Comparison of ENCODE assay signal across 17 cellular contexts in genomic region chr19:33132425-33132824, GRCh38. TPM values are rescaled to one million over a fixed set of nuclear protein-coding genes. Genes with fewer than 3 reads are reported as not detected.
DNase-seq lines count a peak whose midpoint lies in the region; FAIRE-seq and TF ChIP-seq lines count a peak whose summit lies in the region.
"Had no signal": no experiment of that assay in that cellular context is flagged by ENCODE, and none has a peak within 500 bp of the region (broad histone marks: within the 10 kb centered on the region; RNA-seq: fewer than 3 reads in every experiment).

No MANE protein-coding gene starts in this region.

- dilution Hi-C loops in endothelial cell of umbilical vein (cut with MboI; ENCODE audit: extremely low pct_ligation_motif_present, low sequenced_read_pairs), result no loop called here

- POLR2A ChIA-PET in endothelial cell of umbilical vein (lab: Charles Lee), result no interaction called here

- H3K27ac ChIP-seq in endothelial cell of umbilical vein (ENCODE audit: insufficient read depth, low read depth, low read length), result no peak overlapping the region
- H3K27ac ChIP-seq: psoas muscle had no signal

- CTCF ChIA-PET in endothelial cell of umbilical vein (lab: Charles Lee), result interaction anchor here (1.2 kb wide), 1 partner anchor 155 kb away, joined by 3 read pairs; no protein-coding TSS in a partner anchor

- intact Hi-C loops in endothelial cell of umbilical vein (cut with micrococcal nuclease), result no loop called here

- H3K4me1 ChIP-seq in endothelial cell of umbilical vein (ENCODE audit: control insufficient read depth, extremely low read depth, insufficient read depth, low read length), result no peaks in the 10 kb centered on the region
- H3K4me1 ChIP-seq: psoas muscle had no signal

- no peaks in the 10 kb centered on the region for H4K20me1 ChIP-seq in endothelial cell of umbilical vein (replicated peaks; ENCODE audit: control insufficient read depth, extremely low read depth, insufficient read depth, low read length)

- peaks cover 0 to 2% of the 10 kb centered on the region in 2 experiments for H3K36me3 ChIP-seq in endothelial cell of umbilical vein (ENCODE audit: control insufficient read depth in 2 of 2, extremely low read depth in 1 of 2, insufficient read depth in 2 of 2, low read length in 2 of 2)

- H3K4me2 ChIP-seq in endothelial cell of umbilical vein (ENCODE audit: insufficient read depth, low read length), result no peak overlapping the region

- TF ChIP-seq CTCF in NB4 (IDR thresholded peaks at IDR 0.05; ENCODE audit: low read depth, low read length), result peak; percentile 27
- TF ChIP-seq CTCF in endothelial cell of umbilical vein (IDR thresholded peaks at IDR 0.05; ENCODE audit: extremely low read depth in 1 of 2, insufficient read depth in 1 of 2, low read depth in 1 of 2, low read length in 2 of 2), result peak; percentile 12 to 28
- TF ChIP-seq CTCF in retinal pigment epithelial cell (conservative IDR thresholded peaks at IDR 0.05; ENCODE audit: low read depth, low read length), result peak; percentile 50

- BruUV-seq in endothelial cell of umbilical vein (replicated peaks; lab: Mats Ljungman, UMichigan), result no TSS peak

- no peaks in the 10 kb centered on the region for H3K79me2 ChIP-seq in endothelial cell of umbilical vein (ENCODE audit: control insufficient read depth, insufficient read depth, low read length)

- H3K4me3 ChIP-seq in NB4 (ENCODE audit: low read depth, low read length) (no peak overlapping the region), endothelial cell of umbilical vein (replicated peaks in 1 of 3; ENCODE audit: insufficient read depth in 1 of 3, low read depth in 1 of 3, low read length in 3 of 3) (no peak overlapping the region), retinal pigment epithelial cell (ENCODE audit: low read length) (no peak overlapping the region)
- H3K4me3 ChIP-seq: psoas muscle had no signal

- peaks cover 0 to 2% of the 10 kb centered on the region in 2 experiments for H3K27me3 ChIP-seq in endothelial cell of umbilical vein (ENCODE audit: control insufficient read depth in 2 of 2, insufficient read depth in 2 of 2, low read length in 2 of 2)

- TF ChIP-seq POLR2A in NB4 (IDR thresholded peaks at IDR 0.05; ENCODE audit: extremely low read depth, insufficient read length) (no peak), endothelial cell of umbilical vein (IDR thresholded peaks at IDR 0.05; ENCODE audit: low read depth, low read length) (no peak)

- H3K9ac ChIP-seq in endothelial cell of umbilical vein (replicated peaks; ENCODE audit: extremely low read depth, insufficient read depth, low read length), result no peak overlapping the region

- DNase-seq in NCI-H82 (lab: John Stamatoyannopoulos, UW) (peak; percentile 31), NCI-H82 treated with DMSO at 0.1 percent for 48 hours (lab: John Stamatoyannopoulos, UW; ENCODE audit: unreplicated experiment) (no peak), NB4 (ENCODE audit: low read depth) (no peak), endothelial cell of umbilical vein (ENCODE audit: low read depth, low spot score) (no peak), retinal pigment epithelial cell (ENCODE audit: low read depth) (no peak), NCI-H1048 (lab: John Stamatoyannopoulos, UW) (no peak), NCI-H1417 treated with DMSO at 0.1 percent for 48 hours (lab: John Stamatoyannopoulos, UW) (no peak), NCI-H1436 (lab: John Stamatoyannopoulos, UW) (no peak)
- DNase-seq: activated naive CD8-positive, alpha-beta T cell treated with anti-CD3 and anti-CD28 coated beads, Interleukin-2, amount 50 U/mL, for 24 hours; hippocampal formation; NCI-H187; psoas muscle; stimulated activated CD4-positive, alpha-beta T cell treated with anti-CD3 and anti-CD28 coated beads, Interleukin-4, amount 100 ng/mL, for 4 hours; T-helper 1 cell had no signal

- no peaks in the 10 kb centered on the region for H3K9me1 ChIP-seq in endothelial cell of umbilical vein (replicated peaks; ENCODE audit: control insufficient read depth, extremely low read depth, insufficient read depth, low read length)

- H3K9me3 ChIP-seq in endothelial cell of umbilical vein (replicated peaks; ENCODE audit: control insufficient read depth, insufficient read depth, low read length), result no peaks in the 10 kb centered on the region
- H3K9me3 ChIP-seq: psoas muscle had no signal

- FAIRE-seq in endothelial cell of umbilical vein (lab: Jason Lieb, UNC), result no peak
- FAIRE-seq: A204.1 had no signal

- no peak overlapping the region for H2AFZ ChIP-seq in endothelial cell of umbilical vein (ENCODE audit: low read depth, low read length)

TF ChIP-seq in endothelial cell of umbilical vein, 7 proteins besides CTCF, POLR2A, EP300 and RAD21:
- TF ChIP-seq EZH2 (IDR thresholded peaks at IDR 0.05; ENCODE audit: borderline replicate concordance, low read depth, low read length, severe bottlenecking), result no peak
- no peak for TF ChIP-seq JUN (IDR thresholded peaks at IDR 0.05; ENCODE audit: borderline replicate concordance, insufficient read depth, insufficient read length, low read depth)
- no peak for TF ChIP-seq MYC (IDR thresholded peaks at IDR 0.05; ENCODE audit: low read depth, low read length)
- no peak for TF ChIP-seq MAX (IDR thresholded peaks at IDR 0.05; ENCODE audit: insufficient read depth, insufficient read length)
- TF ChIP-seq FOS (IDR thresholded peaks at IDR 0.05; ENCODE audit: borderline replicate concordance, insufficient read depth, low read length), result no peak
- TF ChIP-seq POLR2AphosphoS5 (IDR thresholded peaks at IDR 0.05; ENCODE audit: insufficient read depth, low read depth, low read length), result no peak
- no peak for TF ChIP-seq GATA2 (IDR thresholded peaks at IDR 0.05; ENCODE audit: insufficient read depth, insufficient read length, low read depth, low read length)

RNA-seq across cellular contexts. Expression of gene WDR88, which starts 0.5 kb away (rescaled TPM):
- not detected in 2 replicates for total RNA-seq in endothelial cell of umbilical vein
- polyA plus RNA-seq in endothelial cell of umbilical vein, result not detected in 2 replicates
- not detected in 2 replicates for polyA plus RNA-seq in endothelial cell of umbilical vein (2011; cell fraction: cytosol; rRNA removed)
- not detected in 2 replicates for polyA plus RNA-seq in endothelial cell of umbilical vein (2011; cell fraction: nucleus; rRNA removed)
- polyA plus RNA-seq in endothelial cell of umbilical vein (2012), result 0.19 TPM in 1 of 2 replicates, not detected in the other
- polyA minus RNA-seq in endothelial cell of umbilical vein, result not detected in 2 replicates
- polyA minus RNA-seq in endothelial cell of umbilical vein (2011; cell fraction: cytosol; rRNA and poly(A)+ RNA removed), result not detected
- not detected in 2 replicates for polyA minus RNA-seq in endothelial cell of umbilical vein (2011; cell fraction: nucleus; rRNA and poly(A)+ RNA removed)
- total RNA-seq: activated CD8-positive, alpha-beta memory T cell treated with anti-CD3 and anti-CD28 coated beads for 36 hours; mesenteric fat pad; psoas muscle had no signal

RNA-seq across cellular contexts. Expression of gene GPATCH1, which starts 51.4 kb away (rescaled TPM):
- total RNA-seq in endothelial cell of umbilical vein, result 8.1 and 9.2 TPM in 2 replicates
- polyA plus RNA-seq in endothelial cell of umbilical vein, result 3.5 and 4.5 TPM in 2 replicates
- polyA plus RNA-seq in endothelial cell of umbilical vein (2011; cell fraction: cytosol; rRNA removed), result 6.6 and 7.6 TPM in 2 replicates
- polyA plus RNA-seq in endothelial cell of umbilical vein (2011; cell fraction: nucleus; rRNA removed), result 12.3 and 14.9 TPM in 2 replicates
- 8.4 and 9.7 TPM in 2 replicates for polyA plus RNA-seq in endothelial cell of umbilical vein (2012)
- 8.4 and 19.2 TPM in 2 replicates for polyA minus RNA-seq in endothelial cell of umbilical vein
- polyA minus RNA-seq in endothelial cell of umbilical vein (2011; cell fraction: cytosol; rRNA and poly(A)+ RNA removed), result 7.4 TPM
- 7.3 and 8.8 TPM in 2 replicates for polyA minus RNA-seq in endothelial cell of umbilical vein (2011; cell fraction: nucleus; rRNA and poly(A)+ RNA removed)
